Comparison of ENCODE assay signal across 8 cellular contexts in genomic region chr21:42199488-42200463, GRCh38. TPM values are rescaled to one million over a fixed set of nuclear protein-coding genes. Genes with fewer than 3 reads are reported as not detected.
A peak's percentile ranks its signal among the peaks of the same experiment; 100 is the strongest.
DNase-seq lines count a peak whose midpoint lies in the region; ATAC-seq, FAIRE-seq and TF ChIP-seq lines count a peak whose summit lies in the region.

No MANE protein-coding gene starts in this region.

- H3K4me1 ChIP-seq in HEK293 (ENCODE audit: control insufficient read depth, insufficient read depth, low read length) (0 out of 2 replicates have a peak, but pooled peaks cover 2% of the 10 kb centered on the region), foreskin keratinocyte (peaks cover 14% of the 10 kb centered on the region), testis (peaks cover 8% of the 10 kb centered on the region), HAP-1 (no peaks in the 10 kb centered on the region)

- no peak for TF ChIP-seq CTCF in AG10803 (conservative IDR thresholded peaks at IDR 0.05; ENCODE audit: low read length)
- no peak for TF ChIP-seq CTCF in HEK293 (tag by site-specific recombination; IDR thresholded peaks at IDR 0.05)
- TF ChIP-seq CTCF in foreskin keratinocyte (conservative IDR thresholded peaks at IDR 0.05), result no peak
- no peak for TF ChIP-seq CTCF in testis (IDR thresholded peaks at IDR 0.05)
- TF ChIP-seq CTCF in D721Med (IDR thresholded peaks at IDR 0.05; ENCODE audit: insufficient read depth, missing control alignments), result no peak
- no peak for TF ChIP-seq CTCF in GM20000 (IDR thresholded peaks at IDR 0.05; ENCODE audit: extremely low read depth, missing control alignments)

- intact Hi-C loops in testis (cut with DNase I; ENCODE audit: low total_unique reads), result no loop called here

- POLR2A ChIA-PET in HEK293 (lab: Yijun Ruan, JAX), result interaction anchor here (0.8 kb wide), 1 partner anchor 33 kb away, joined by 3 read pairs; no protein-coding TSS in a partner anchor

- H3K36me3 ChIP-seq in HEK293 (ENCODE audit: control insufficient read depth in 2 of 2, insufficient read depth in 1 of 2, low read length in 2 of 2) (no peaks in the 10 kb centered on the region), testis (ENCODE audit: low read depth, missing control alignments) (no peaks in the 10 kb centered on the region), HAP-1 (replicated peaks) (no peaks in the 10 kb centered on the region)

- H3K4me3 ChIP-seq in AG10803 (ENCODE audit: low read length) (no peak overlapping the region), HEK293 (ENCODE audit: low read depth, low read length) (no peak overlapping the region), testis (no peak overlapping the region), HAP-1 (no peak overlapping the region)

- DNase-seq in AG10803 (ENCODE audit: low read depth) (peak; percentile 75), SW480 (ENCODE audit: low spot score) (peak; percentile 94), foreskin keratinocyte (peak; percentile 53 to 71), testis (peak; percentile 8), D721Med (ENCODE audit: insufficient read length, low spot score) (no peak), HAP-1 (ENCODE audit: low spot score in 2 of 2) (no peak), GM20000 (ENCODE audit: low spot score) (no peak)

- H3K27ac ChIP-seq in HEK293 (ENCODE audit: extremely low read depth, low read depth, low read length) (no peak overlapping the region), foreskin keratinocyte (peak overlapping the region; percentile 56), testis (no peak overlapping the region)

- FAIRE-seq in D721Med (lab: Jason Lieb, UNC), result no peak

- in situ Hi-C loops in HAP-1 (cut with MboI; ENCODE audit: low sequenced_read_pairs), result no loop called here

- ATAC-seq in foreskin keratinocyte, result peak; percentile 69

- CTCF ChIA-PET in HEK293 (lab: Yijun Ruan, JAX), result interaction anchor here (1.0 to 1.6 kb wide), 2 partner anchors 57 to 59 kb away, joined by 3 to 7 read pairs; no protein-coding TSS in a partner anchor

- no peak for TF ChIP-seq POLR2A in testis (IDR thresholded peaks at IDR 0.05)

- H3K9me3 ChIP-seq in HEK293 (ENCODE audit: control insufficient read depth, insufficient read depth, low read depth, low read length) (no peaks in the 10 kb centered on the region; the same call in 1 of the 2 replicates), testis (no peaks in the 10 kb centered on the region), HAP-1 (no peaks in the 10 kb centered on the region)

- H3K27me3 ChIP-seq in foreskin keratinocyte (no peaks in the 10 kb centered on the region), testis (no peaks in the 10 kb centered on the region), HAP-1 (ENCODE audit: low read depth) (no peaks in the 10 kb centered on the region; the same call in 1 of the 2 replicates)

- 87 to 91% methylated on average over 9 of the region's 9 CpGs for WGBS in testis, 2 donors

TF ChIP-seq in HEK293, 187 proteins besides CTCF, POLR2A, EP300 and RAD21 (continues in another document):
- TF ChIP-seq ZNF558 (tag by site-specific recombination; IDR thresholded peaks at IDR 0.05) (0 out of 2 replicates have a peak, but pooled peaks have one; percentile 45), ZNF777 (tag by site-specific recombination; IDR thresholded peaks at IDR 0.05; ENCODE audit: borderline replicate concordance) (no peak), ZNF404 (tag by site-specific recombination; IDR thresholded peaks at IDR 0.05) (no peak), ZNF16 (tag by site-specific recombination; IDR thresholded peaks at IDR 0.05; ENCODE audit: low read depth) (no peak), ZNF211 (tag by site-specific recombination; IDR thresholded peaks at IDR 0.05; ENCODE audit: low read depth) (no peak), ZNF362 (tag by site-specific recombination; IDR thresholded peaks at IDR 0.05) (no peak), ZFP41 (tag by site-specific recombination; IDR thresholded peaks at IDR 0.05; ENCODE audit: borderline replicate concordance) (no peak), OSR2 (tag by site-specific recombination; IDR thresholded peaks at IDR 0.05) (no peak), SP7 (tag by site-specific recombination; IDR thresholded peaks at IDR 0.05) (peak; percentile 40; the same call in 1 of the 2 replicates), ZNF660 (tag by site-specific recombination; IDR thresholded peaks at IDR 0.05) (peak; percentile 67; the same call in 1 of the 2 replicates), ZNF394 (tag by site-specific recombination; IDR thresholded peaks at IDR 0.05; ENCODE audit: borderline replicate concordance) (no peak), BCL6B (tag by site-specific recombination; IDR thresholded peaks at IDR 0.05) (no peak), ZNF184 (tag by site-specific recombination; IDR thresholded peaks at IDR 0.05) (peak; percentile 81; the same call in 1 of the 2 replicates), ZNF37A (tag by site-specific recombination; IDR thresholded peaks at IDR 0.05) (no peak), ZNF416 (tag by site-specific recombination; IDR thresholded peaks at IDR 0.05) (no peak), ZNF18 (tag by site-specific recombination; IDR thresholded peaks at IDR 0.05) (no peak), ZNF624 (tag by site-specific recombination; IDR thresholded peaks at IDR 0.05) (no peak), YY1 (tag by site-specific recombination; IDR thresholded peaks at IDR 0.05) (no peak), ZNF48 (tag by site-specific recombination; IDR thresholded peaks at IDR 0.05) (no peak), ZIC2 (tag by site-specific recombination; IDR thresholded peaks at IDR 0.05) (no peak), ZNF692 (tag by site-specific recombination; IDR thresholded peaks at IDR 0.05) (peak; percentile 46; the same call in 1 of the 2 replicates), ATF2 (tag by site-specific recombination; IDR thresholded peaks at IDR 0.05; ENCODE audit: low read depth) (peak; percentile 54; the same call in 1 of the 2 replicates), ZNF335 (tag by site-specific recombination; conservative IDR thresholded peaks at IDR 0.05) (peak; percentile 58), PRDM1 (tag by site-specific recombination; IDR thresholded peaks at IDR 0.05) (no peak)

RNA-seq across cellular contexts. Expression of gene ABCG1, which starts 19.2 kb away (rescaled TPM):
- total RNA-seq in foreskin keratinocyte (2.3 and 4.4 TPM in 2 replicates), testis (1 to 10 TPM; 4.6 to 5.9 TPM)
- polyA plus RNA-seq in foreskin keratinocyte (1.5 and 2.5 TPM in 2 replicates), testis (ENCODE audit: insufficient read depth, low read depth, low replicate concordance) (5.1 TPM)

Comparison
In these comparisons a context has a peak if more than half of its experiments do, and no peak if none do; other contexts are left out.
1. DNase-seq: peak in AG10803 (single experiment), SW480 (single experiment), foreskin keratinocyte (2 of 2) and testis (single experiment); none in D721Med (single experiment), HAP-1 (0 of 2) and GM20000 (single experiment).